ENCODE assay signal across 19 cellular contexts in genomic region chr1:213561870-213562269, GRCh38.
"Had no signal": no experiment of that assay in that cellular context is flagged by ENCODE, and none has a peak within 500 bp of the region (broad histone marks: within the 10 kb centered on the region; RNA-seq: fewer than 3 reads in every experiment).

No MANE protein-coding gene starts in this region.

- ATAC-seq: mucosa of descending colon; naive thymus-derived CD4-positive, alpha-beta T cell; natural killer cell treated with Interleukin-12 subunit alpha and Interleukin-12 subunit beta and Interleukin-15 and Interleukin-18, amount 100 ng/mL, for 72 hours; right lobe of liver; stimulated activated memory B cell treated with anti-CD40 and anti-IgM and Interleukin-4, amounts not matched to agents 10 μg/mL and 1 μg/mL and 100 μg/mL, for 72 hours; stimulated activated naive CD8-positive, alpha-beta T cell treated with anti-CD3 and anti-CD28 coated beads, Interleukin-15, amount 100 ng/mL, for 72 hours had no signal

- DNase-seq: hypothalamus; immature natural killer cell; kidney; left ventricle myocardium inferior; mesendoderm; mucosa of descending colon; naive thymus-derived CD4-positive, alpha-beta T cell; ovary; right lobe of liver; stimulated activated CD4-positive, alpha-beta T cell treated with anti-CD3 and anti-CD28 coated beads, Interleukin-1b, Interleukin-23, amount 100 ng/mL, for 48 hours; stimulated activated CD4-positive, alpha-beta T cell treated with anti-CD3 and anti-CD28 coated beads, Interleukin-2, amount 100 ng/mL, for 48 hours; stimulated activated CD4-positive, alpha-beta T cell treated with anti-CD3 and anti-CD28 coated beads, Interleukin-4, amount 100 ng/mL, for 4 hours; stimulated activated CD8-positive, alpha-beta memory T cell treated with anti-CD3 and anti-CD28 coated beads, Interleukin-4, amount 100 ng/mL, for 48 hours; stimulated activated naive CD4-positive, alpha-beta T cell treated with Interleukin-2 at 50 U/mL for 16 hours; stimulated activated naive CD8-positive, alpha-beta T cell treated with anti-CD3 and anti-CD28 coated beads, Interleukin-15, amount 100 ng/mL, for 72 hours; substantia nigra; uterus had no signal
